17 cellular contexts compared by ENCODE assay signal in genomic region chr16:69581297-69581696, GRCh38.
"Had no signal": no experiment of that assay in that cellular context is flagged by ENCODE, and none has a peak within 500 bp of the region (broad histone marks: within the 10 kb centered on the region; RNA-seq: fewer than 3 reads in every experiment).

No MANE protein-coding gene starts in this region.

- DNase-seq: activated B cell treated with CpG ODN at 0.5 μM for 24 hours; activated T-cell treated with anti-CD3 and anti-CD28 coated beads, Interleukin-2, amount 50 U/mL, for 4 hours; aorta; brain microvascular endothelial cell; colonic mucosa; hypothalamus; islet precursor cell; left colon; lower lobe of right lung; naive thymus-derived CD8-positive, alpha-beta T cell; right cardiac atrium; SK-N-SH; stimulated activated CD4-positive, alpha-beta T cell treated with anti-CD3 and anti-CD28 coated beads, Interleukin-2, amount 100 ng/mL, for 24 hours; T-cell; upper lobe of right lung had no signal

- FAIRE-seq: frontal cortex had no signal

- H3K4me3 Mint-ChIP-seq: activated B cell treated with CpG ODN at 0.5 μM for 24 hours; activated T-cell treated with anti-CD3 and anti-CD28 coated beads, Interleukin-2, amount 50 U/mL, for 4 hours; central memory CD8-positive, alpha-beta T cell; naive thymus-derived CD8-positive, alpha-beta T cell; T-cell had no signal

- H3K9me3 Mint-ChIP-seq: activated B cell treated with CpG ODN at 0.5 μM for 24 hours; activated T-cell treated with anti-CD3 and anti-CD28 coated beads, Interleukin-2, amount 50 U/mL, for 4 hours; central memory CD8-positive, alpha-beta T cell; naive thymus-derived CD8-positive, alpha-beta T cell; T-cell had no signal

- H3K27ac Mint-ChIP-seq: activated B cell treated with CpG ODN at 0.5 μM for 24 hours, T-cell had no signal

- ATAC-seq: left colon; lower lobe of right lung; naive thymus-derived CD8-positive, alpha-beta T cell; right cardiac atrium; T-cell; upper lobe of right lung had no signal

- H3K27me3 Mint-ChIP-seq: activated B cell treated with CpG ODN at 0.5 μM for 24 hours; central memory CD8-positive, alpha-beta T cell; naive thymus-derived CD8-positive, alpha-beta T cell; T-cell had no signal
